Comparison of ENCODE assay signal across 12 cellular contexts in the genomic region with DNA sequence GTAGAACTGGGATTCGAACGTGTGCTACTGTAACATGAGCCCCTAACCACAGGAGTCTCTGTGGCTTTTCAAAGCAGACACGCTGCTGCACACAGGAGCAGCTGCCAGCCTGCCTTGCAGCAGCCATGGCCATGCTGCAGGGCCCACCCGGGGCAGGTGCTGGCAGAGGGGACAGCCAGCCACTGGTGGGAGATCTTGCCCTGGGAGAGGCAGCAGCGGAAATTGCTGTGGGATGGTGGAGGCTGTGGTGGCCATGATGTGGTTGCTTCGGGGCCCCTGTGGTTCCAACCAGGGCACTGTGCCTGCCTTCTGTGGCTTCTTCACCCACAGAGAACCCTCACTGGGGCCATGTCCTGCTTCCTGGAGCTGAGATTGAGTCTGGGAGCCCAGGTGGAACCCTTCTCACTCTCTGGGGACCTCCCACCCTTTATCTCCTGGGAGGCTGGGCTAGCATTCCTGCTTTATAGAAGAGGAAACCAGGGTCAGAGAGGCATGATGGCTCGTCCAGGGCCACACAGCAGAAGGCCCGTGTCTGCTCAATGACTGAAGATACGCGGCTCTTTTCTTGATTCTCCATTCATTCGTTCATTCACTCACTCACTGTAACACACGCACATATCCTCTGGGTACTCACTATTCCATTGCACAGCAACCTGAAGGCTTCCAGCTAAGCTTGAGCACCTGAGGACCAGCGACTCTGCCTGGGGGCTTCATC. TPM values are rescaled to one million over a fixed set of nuclear protein-coding genes. Genes with fewer than 3 reads are reported as not detected.
DNase-seq lines count a peak whose midpoint lies in the region; ATAC-seq and TF ChIP-seq lines count a peak whose summit lies in the region.
"Not testable (repeated sequence)": the region's sequence is repeated elsewhere in the genome, so short reads cannot be mapped to it uniquely, and the experiment has no call there.
"Had no signal": no experiment of that assay in that cellular context is flagged by ENCODE, and none has a peak within 500 bp of the region (broad histone marks: within the 10 kb centered on the region; RNA-seq: fewer than 3 reads in every experiment).

No MANE protein-coding gene starts in this region.

- POLR2A ChIA-PET in CD4-positive, alpha-beta T cell (lab: Charles Lee) = not testable (repeated sequence)

- not testable (repeated sequence) for H3K27ac Mint-ChIP-seq in CD4-positive, alpha-beta T cell; T-helper 17 cell; activated T-cell treated with anti-CD3 and anti-CD28 coated beads, Interleukin-2, amount 50 U/mL, for 72 hours; memory B cell; stimulated activated naive B cell treated with anti-CD40 and anti-IgM and Interleukin-4, amounts not matched to agents 10 μg/mL and 1 μg/mL and 100 μg/mL, for 72 hours

- not testable (repeated sequence) for H3K27me3 Mint-ChIP-seq in CD4-positive, alpha-beta T cell; T-helper 17 cell; activated T-cell treated with anti-CD3 and anti-CD28 coated beads, Interleukin-2, amount 50 U/mL, for 72 hours (ENCODE audit: low read depth); memory B cell; stimulated activated naive B cell treated with anti-CD40 and anti-IgM and Interleukin-4, amounts not matched to agents 10 μg/mL and 1 μg/mL and 100 μg/mL, for 72 hours

- intact Hi-C loops in CD4-positive, alpha-beta T cell (cut with DNase I, micrococcal nuclease) = not testable (repeated sequence)

- H3K4me3 Mint-ChIP-seq in CD4-positive, alpha-beta T cell; T-helper 17 cell; activated T-cell treated with anti-CD3 and anti-CD28 coated beads, Interleukin-2, amount 50 U/mL, for 72 hours; memory B cell; stimulated activated naive B cell treated with anti-CD40 and anti-IgM and Interleukin-4, amounts not matched to agents 10 μg/mL and 1 μg/mL and 100 μg/mL, for 72 hours: not testable (repeated sequence)

- not testable (repeated sequence) for H3K4me1 Mint-ChIP-seq in CD4-positive, alpha-beta T cell (ENCODE audit: low read depth); T-helper 17 cell; activated T-cell treated with anti-CD3 and anti-CD28 coated beads, Interleukin-2, amount 50 U/mL, for 72 hours (ENCODE audit: low read depth); memory B cell; stimulated activated naive B cell treated with anti-CD40 and anti-IgM and Interleukin-4, amounts not matched to agents 10 μg/mL and 1 μg/mL and 100 μg/mL, for 72 hours

- not testable (repeated sequence) for H3K27me3 ChIP-seq in CD4-positive, alpha-beta T cell (ENCODE audit: control insufficient read depth, insufficient read depth, low read length)

- TF ChIP-seq CTCF in CD4-positive, alpha-beta T cell (IDR thresholded peaks at IDR 0.05) = not testable (repeated sequence)

- not testable (repeated sequence) for H3K36me3 Mint-ChIP-seq in CD4-positive, alpha-beta T cell (ENCODE audit: low read depth); T-helper 17 cell (ENCODE audit: low read depth); activated T-cell treated with anti-CD3 and anti-CD28 coated beads, Interleukin-2, amount 50 U/mL, for 72 hours (ENCODE audit: insufficient read depth in 2 of 2); memory B cell; stimulated activated naive B cell treated with anti-CD40 and anti-IgM and Interleukin-4, amounts not matched to agents 10 μg/mL and 1 μg/mL and 100 μg/mL, for 72 hours

- CTCF ChIA-PET in CD4-positive, alpha-beta T cell (lab: Charles Lee) = not testable (repeated sequence)

- H3K9me3 ChIP-seq in CD4-positive, alpha-beta T cell (ENCODE audit: control insufficient read depth, low read length); T-helper 17 cell (ENCODE audit: control insufficient read depth, low read length, poor library complexity, severe bottlenecking): not testable (repeated sequence)

- not testable (repeated sequence) for H3K9me3 Mint-ChIP-seq in CD4-positive, alpha-beta T cell; activated T-cell treated with anti-CD3 and anti-CD28 coated beads, Interleukin-2, amount 50 U/mL, for 72 hours; memory B cell; stimulated activated naive B cell treated with anti-CD40 and anti-IgM and Interleukin-4, amounts not matched to agents 10 μg/mL and 1 μg/mL and 100 μg/mL, for 72 hours

- DNase-seq in CD4-positive, alpha-beta T cell; T-helper 17 cell; activated T-cell treated with anti-CD3 and anti-CD28 coated beads, Interleukin-2, amount 50 U/mL, for 72 hours; memory B cell (ENCODE audit: low spot score in 2 of 2); stimulated activated naive B cell treated with anti-CD40 and anti-IgM and Interleukin-4, amounts not matched to agents 10 μg/mL and 1 μg/mL and 100 μg/mL, for 72 hours: not testable (repeated sequence)

- H3K27ac ChIP-seq in CD4-positive, alpha-beta T cell (ENCODE audit: low read depth, low read length) = not testable (repeated sequence)

- peak; percentile 65 for ATAC-seq in CD4-positive, alpha-beta T cell (ENCODE audit: poor library complexity)
- ATAC-seq in GM18861 (IDR thresholded peaks at IDR 0.05; ENCODE audit: unreplicated experiment) (peak; percentile 35), GM21367 (IDR thresholded peaks at IDR 0.05; ENCODE audit: unreplicated experiment) (peak; percentile 46), HG03354 (IDR thresholded peaks at IDR 0.05; ENCODE audit: poor library complexity, severe bottlenecking, unreplicated experiment) (peak; percentile 55), T-helper 17 cell (peak; percentile 79), memory B cell (ENCODE audit: low read depth) (peak; percentile 72)
- peak; percentile 64 to 82 for ATAC-seq in activated T-cell treated with anti-CD3 and anti-CD28 coated beads, Interleukin-2, amount 50 U/mL, for 72 hours (replicated peaks in 1 of 2)
- ATAC-seq in stimulated activated naive B cell treated with anti-CD40 and anti-IgM and Interleukin-4, amounts not matched to agents 10 μg/mL and 1 μg/mL and 100 μg/mL, for 72 hours (replicated peaks) = peak; percentile 74 to 80

RNA-seq across cellular contexts. Expression of gene GRAPL, which starts 37.2 kb away (rescaled TPM):
- total RNA-seq in CD4-positive, alpha-beta T cell = 10 to 100 TPM; 23.7 to 26.2 TPM
- 10 to 100 TPM; 17.5 to 21.0 TPM for total RNA-seq in T-helper 17 cell
- total RNA-seq in activated T-cell treated with anti-CD3 and anti-CD28 coated beads, Interleukin-2, amount 50 U/mL, for 72 hours = 1 to 10 TPM; 2.8 to 5.1 TPM
- total RNA-seq: A172, Calu3, GM23248, SJSA1 had no signal

RNA-seq across cellular contexts. Expression of gene GRAP, which starts 43.5 kb away (rescaled TPM):
- total RNA-seq in CD4-positive, alpha-beta T cell = 10 to 100 TPM; 20.1 to 20.4 TPM
- 10 to 100 TPM; 23.8 to 26.7 TPM for total RNA-seq in T-helper 17 cell
- total RNA-seq in activated T-cell treated with anti-CD3 and anti-CD28 coated beads, Interleukin-2, amount 50 U/mL, for 72 hours = 10 to 100 TPM in 1 of 2 donors, 1 to 10 TPM in 1; 9.7 to 15.9 TPM
- total RNA-seq: A172, Calu3, GM23248 had no signal
